23 cellular contexts compared by ENCODE assay signal in the genomic region with DNA sequence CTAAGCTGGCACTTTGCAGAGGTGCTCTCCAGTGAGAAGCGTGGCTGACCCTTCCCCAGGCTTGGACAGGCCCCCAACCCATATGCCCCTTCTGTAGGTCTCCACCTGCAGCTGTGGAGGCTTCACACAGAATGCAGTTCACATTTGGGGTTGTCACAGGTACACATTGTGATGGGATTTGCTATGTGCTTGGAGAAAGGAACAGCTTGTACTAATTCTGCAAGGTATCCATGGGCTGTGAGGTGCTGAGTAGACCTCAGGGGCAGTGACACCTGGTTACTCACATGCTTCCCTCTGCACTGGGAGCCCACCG.
DNase-seq lines count a peak whose midpoint lies in the region; ATAC-seq and TF ChIP-seq lines count a peak whose summit lies in the region.
"Had no signal": no experiment of that assay in that cellular context is flagged by ENCODE, and none has a peak within 500 bp of the region (broad histone marks: within the 10 kb centered on the region; RNA-seq: fewer than 3 reads in every experiment).

No MANE protein-coding gene starts in this region.

- TF ChIP-seq POLR2A in esophagus muscularis mucosa (IDR thresholded peaks at IDR 0.05; ENCODE audit: low read depth) = no peak
- TF ChIP-seq POLR2A in uterus (IDR thresholded peaks at IDR 0.05) = no peak

- DNase-seq in left ventricle myocardium inferior (no peak), heart right ventricle (no peak), esophagus muscularis mucosa (ENCODE audit: extremely low spot score) (peak; percentile 90), osteocyte (ENCODE audit: extremely low spot score, unreplicated experiment) (peak; percentile 44), uterus (no peak), GM20000 (ENCODE audit: low spot score) (no peak), midbrain (lab: John Stamatoyannopoulos, UW) (no peak), left lobe of liver (ENCODE audit: low spot score) (no peak)
- DNase-seq: BE2C; Caco-2; CD4-positive, alpha-beta T cell; DMS 273 treated with DMSO at 0.1 percent for 48 hours; KG1; NCI-H1092 treated with DMSO at 0.1 percent for 48 hours; NCI-H146; NCI-H2029; NCI-H2227 treated with DMSO at 0.1 percent for 48 hours; NCI-H510A; NCI-H748 treated with DMSO at 0.1 percent for 48 hours; SIG-M5 had no signal

- peak overlapping the region; percentile 45 for H3K27ac ChIP-seq in left ventricle myocardium inferior (replicated peaks)
- H3K27ac ChIP-seq in heart right ventricle = peak overlapping the region in 4 of 10 donors; percentile 8 to 64 (median 56)
- H3K27ac ChIP-seq in esophagus muscularis mucosa (replicated peaks in 1 of 4) = no peak overlapping the region
- H3K27ac ChIP-seq in uterus = peak overlapping the region; percentile 39 to 59
- H3K27ac ChIP-seq: HL-60 had no signal

- H3K27me3 Mint-ChIP-seq in osteocyte (ENCODE audit: unreplicated experiment) = peaks cover 22% of the 10 kb centered on the region

- H3K9me3 Mint-ChIP-seq in osteocyte (ENCODE audit: unreplicated experiment) = peaks cover 2% of the 10 kb centered on the region
- H3K9me3 Mint-ChIP-seq: CD4-positive, alpha-beta T cell had no signal

- H3K36me3 Mint-ChIP-seq in osteocyte (ENCODE audit: unreplicated experiment) = no peaks in the 10 kb centered on the region

- no peak overlapping the region for H3K4me3 Mint-ChIP-seq in osteocyte (ENCODE audit: unreplicated experiment)
- H3K4me3 Mint-ChIP-seq: CD4-positive, alpha-beta T cell; GM23338 had no signal

- H3K4me3 ChIP-seq in left ventricle myocardium inferior (no peak overlapping the region), heart right ventricle (no peak overlapping the region), esophagus muscularis mucosa (no peak overlapping the region), uterus (no peak overlapping the region)
- H3K4me3 ChIP-seq: GM23338, HAP-1 had no signal

- no peak for TF ChIP-seq EP300 in esophagus muscularis mucosa (IDR thresholded peaks at IDR 0.05)

- H3K36me3 ChIP-seq in left ventricle myocardium inferior (no peaks in the 10 kb centered on the region), heart right ventricle (no peaks in the 10 kb centered on the region), esophagus muscularis mucosa (no peaks in the 10 kb centered on the region), uterus (no peaks in the 10 kb centered on the region)
- H3K36me3 ChIP-seq: BE2C, HAP-1 had no signal

- peaks cover 55% of the 10 kb centered on the region for H3K4me1 Mint-ChIP-seq in osteocyte (ENCODE audit: unreplicated experiment)

- no peak overlapping the region for H3K27ac Mint-ChIP-seq in osteocyte (ENCODE audit: unreplicated experiment)
- H3K27ac Mint-ChIP-seq: CD4-positive, alpha-beta T cell; GM23338 had no signal

- H3K27me3 ChIP-seq in left ventricle myocardium inferior (ENCODE audit: low read depth) = no peaks in the 10 kb centered on the region
- no peaks in the 10 kb centered on the region for H3K27me3 ChIP-seq in heart right ventricle
- no peaks in the 10 kb centered on the region for H3K27me3 ChIP-seq in esophagus muscularis mucosa
- no peaks in the 10 kb centered on the region for H3K27me3 ChIP-seq in uterus
- H3K27me3 ChIP-seq: BE2C had no signal

- TF ChIP-seq CTCF in left ventricle myocardium inferior (IDR thresholded peaks at IDR 0.05; ENCODE audit: borderline replicate concordance) = no peak
- TF ChIP-seq CTCF in heart right ventricle (IDR thresholded peaks at IDR 0.05) = no peak
- TF ChIP-seq CTCF in esophagus muscularis mucosa (IDR thresholded peaks at IDR 0.05) = no peak
- TF ChIP-seq CTCF in osteocyte (IDR thresholded peaks at IDR 0.05) = no peak
- TF ChIP-seq CTCF in uterus (IDR thresholded peaks at IDR 0.05) = no peak
- no peak for TF ChIP-seq CTCF in GM20000 (IDR thresholded peaks at IDR 0.05; ENCODE audit: extremely low read depth, missing control alignments)

- WGBS in heart right ventricle, 2 donors = 89 to 93% methylated on average over 2 of the region's 2 CpGs
- 86% methylated on average over 2 of the region's 2 CpGs for WGBS in esophagus muscularis mucosa

- peaks cover 30% of the 10 kb centered on the region for H3K4me1 ChIP-seq in left ventricle myocardium inferior
- peaks cover 5 to 40% (median 21%) of the 10 kb centered on the region in 9 donors for H3K4me1 ChIP-seq in heart right ventricle
- H3K4me1 ChIP-seq in esophagus muscularis mucosa = peaks cover 11 to 40% (median 27%) of the 10 kb centered on the region in 4 donors
- peaks cover 0 to 11% of the 10 kb centered on the region in 2 donors for H3K4me1 ChIP-seq in uterus
- H3K4me1 ChIP-seq: BE2C, Caco-2, HAP-1 had no signal

- intact Hi-C loops in left ventricle myocardium inferior (cut with micrococcal nuclease) (no loop called here), heart right ventricle (cut with DNase I) (no loop called here), esophagus muscularis mucosa (cut with DNase I) (no loop called here), uterus (cut with DNase I; ENCODE audit: low total_unique reads) (no loop called here)

- H3K9me3 ChIP-seq in left ventricle myocardium inferior (replicated peaks) (peaks cover 2% of the 10 kb centered on the region), heart right ventricle (peaks cover 0 to 2% (median 0%) of the 10 kb centered on the region in 11 donors), esophagus muscularis mucosa (no peaks in the 10 kb centered on the region), uterus (no peaks in the 10 kb centered on the region)
- H3K9me3 ChIP-seq: BE2C, Caco-2, HAP-1 had no signal

- no peak for ATAC-seq in heart right ventricle
- ATAC-seq in left lobe of liver = no peak
- ATAC-seq: GM23338 had no signal

Comparison
In these comparisons a context has a peak if more than half of its experiments do, and no peak if none do; other contexts are left out.
1. DNase-seq: peak in esophagus muscularis mucosa (single experiment) and osteocyte (single experiment); none in left ventricle myocardium inferior (single experiment), heart right ventricle (0 of 2), uterus (0 of 2), GM20000 (single experiment), midbrain (single experiment) and left lobe of liver (single experiment).
2. H3K27ac ChIP-seq: peak in left ventricle myocardium inferior (single experiment) and uterus (2 of 2); none in esophagus muscularis mucosa (0 of 4).